Comparison of ENCODE assay signal across 11 cellular contexts in the genomic region with DNA sequence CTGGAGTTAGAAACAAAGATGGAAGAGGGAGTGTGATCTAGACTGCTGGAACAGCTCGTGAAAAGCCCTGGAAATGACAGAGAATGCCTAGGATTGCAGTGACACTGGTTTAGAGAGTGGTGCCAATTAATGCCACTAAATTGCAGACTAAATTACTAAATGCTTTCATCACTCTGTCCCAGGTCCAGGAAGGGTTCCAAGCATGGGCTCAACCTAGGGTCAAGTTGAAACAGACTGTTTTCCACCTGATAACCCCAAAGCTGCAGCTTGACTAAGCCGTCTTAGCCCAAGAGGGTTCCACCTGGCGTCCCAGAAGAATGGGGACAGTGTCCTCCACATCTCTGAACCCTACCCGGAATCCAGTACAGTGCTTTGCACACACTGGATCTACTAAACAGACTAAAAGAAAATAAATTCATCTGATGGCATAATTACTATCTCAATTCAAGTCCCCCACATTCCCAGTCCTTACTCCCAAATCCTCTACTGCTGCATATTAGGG. TPM values are rescaled to one million over a fixed set of nuclear protein-coding genes. Genes with fewer than 3 reads are reported as not detected.
DNase-seq lines count a peak whose midpoint lies in the region; ATAC-seq and TF ChIP-seq lines count a peak whose summit lies in the region.
"Had no signal": no experiment of that assay in that cellular context is flagged by ENCODE, and none has a peak within 500 bp of the region (broad histone marks: within the 10 kb centered on the region; RNA-seq: fewer than 3 reads in every experiment).

No MANE protein-coding gene starts in this region.

- TF ChIP-seq EP300 in stomach (IDR thresholded peaks at IDR 0.05) = no peak

- no peaks in the 10 kb centered on the region for H3K9me3 Mint-ChIP-seq in T-helper 1 cell treated with Interleukin-12 subunit alpha and Interleukin-12 subunit beta and Interleukin-4 antibody, amounts not matched to agents 30 μg/mL and 1 μg/mL, for 36 hours
- H3K9me3 Mint-ChIP-seq in activated T-helper 2 cell treated with anti-CD3 and anti-CD28 coated beads, Interferon-gamma antibody, Interleukin-2, Interleukin-4, amounts not matched to agents 10 μg/mL and 5 μg/mL and 100 μg/mL, durations not matched to agents 14 hours and 24 hours and 36 hours = no peaks in the 10 kb centered on the region

- H3K36me3 ChIP-seq in right lobe of liver = no peaks in the 10 kb centered on the region
- H3K36me3 ChIP-seq in stomach = no peaks in the 10 kb centered on the region

- no peak for TF ChIP-seq POLR2A in right lobe of liver (IDR thresholded peaks at IDR 0.05)
- no peak for TF ChIP-seq POLR2A in stomach (IDR thresholded peaks at IDR 0.05)

- intact Hi-C loops in activated T-helper 2 cell treated with anti-CD3 and anti-CD28 coated beads, Interferon-gamma antibody, Interleukin-2, Interleukin-4, amounts not matched to agents 10 μg/mL and 5 μg/mL and 100 μg/mL, durations not matched to agents 14 hours and 24 hours and 36 hours (cut with micrococcal nuclease) = loop anchor here (5.0 to 10.0 kb wide), 4 partner anchors 159 to 1281 kb away; partner anchors contain the start of gene CD82
- intact Hi-C loops in right lobe of liver (cut with DNase I) (no loop called here), stomach (cut with DNase I; ENCODE audit: low total_unique reads) (no loop called here)

- peaks cover 4% of the 10 kb centered on the region for H3K36me3 Mint-ChIP-seq in T-helper 1 cell treated with Interleukin-12 subunit alpha and Interleukin-12 subunit beta and Interleukin-4 antibody, amounts not matched to agents 30 μg/mL and 1 μg/mL, for 36 hours (ENCODE audit: low read depth)
- peaks cover 11% of the 10 kb centered on the region for H3K36me3 Mint-ChIP-seq in activated T-helper 2 cell treated with anti-CD3 and anti-CD28 coated beads, Interferon-gamma antibody, Interleukin-2, Interleukin-4, amounts not matched to agents 10 μg/mL and 5 μg/mL and 100 μg/mL, durations not matched to agents 14 hours and 24 hours and 36 hours (ENCODE audit: low read depth)

- H3K27ac Mint-ChIP-seq in T-helper 1 cell treated with Interleukin-12 subunit alpha and Interleukin-12 subunit beta and Interleukin-4 antibody, amounts not matched to agents 30 μg/mL and 1 μg/mL, for 36 hours = peak overlapping the region; percentile 79
- peak overlapping the region; percentile 87 for H3K27ac Mint-ChIP-seq in activated T-helper 2 cell treated with anti-CD3 and anti-CD28 coated beads, Interferon-gamma antibody, Interleukin-2, Interleukin-4, amounts not matched to agents 10 μg/mL and 5 μg/mL and 100 μg/mL, durations not matched to agents 14 hours and 24 hours and 36 hours

- H3K4me3 Mint-ChIP-seq in T-helper 1 cell treated with Interleukin-12 subunit alpha and Interleukin-12 subunit beta and Interleukin-4 antibody, amounts not matched to agents 30 μg/mL and 1 μg/mL, for 36 hours = peak overlapping the region; percentile 81
- peak overlapping the region; percentile 84 for H3K4me3 Mint-ChIP-seq in activated T-helper 2 cell treated with anti-CD3 and anti-CD28 coated beads, Interferon-gamma antibody, Interleukin-2, Interleukin-4, amounts not matched to agents 10 μg/mL and 5 μg/mL and 100 μg/mL, durations not matched to agents 14 hours and 24 hours and 36 hours (ENCODE audit: low read depth)

- DNase-seq in T-helper 1 cell (no peak), right lobe of liver (no peak), stomach (no peak)
- no peak for DNase-seq in activated T-helper 2 cell treated with anti-CD3 and anti-CD28 coated beads, Interferon-gamma antibody, Interleukin-2, Interleukin-4, amounts not matched to agents 10 μg/mL and 5 μg/mL and 100 μg/mL, durations not matched to agents 14 hours and 24 hours and 36 hours (ENCODE audit: low spot score)
- DNase-seq: NCI-H2107, T-helper 9 cell had no signal

- peak overlapping the region; percentile 72 to 93 (median 79) for H3K27ac ChIP-seq in right lobe of liver
- peak overlapping the region; percentile 88 to 97 (median 95) for H3K27ac ChIP-seq in stomach
- H3K27ac ChIP-seq: A549 had no signal

- H3K9me3 ChIP-seq in right lobe of liver (no peaks in the 10 kb centered on the region), stomach (no peaks in the 10 kb centered on the region)
- H3K9me3 ChIP-seq: A549 had no signal

- WGBS in right lobe of liver (ENCODE audit: insufficient coverage, low coverage, low lambda C conversion rate, missing lambda C conversion rate) = 22% methylated on average over 4 of the region's 4 CpGs
- 78 to 83% (median 81%) methylated on average over 4 of the region's 4 CpGs for WGBS in stomach, 5 donors

- H3K4me1 Mint-ChIP-seq in T-helper 1 cell treated with Interleukin-12 subunit alpha and Interleukin-12 subunit beta and Interleukin-4 antibody, amounts not matched to agents 30 μg/mL and 1 μg/mL, for 36 hours (ENCODE audit: low read depth) = peaks cover 45% of the 10 kb centered on the region
- peaks cover 47% of the 10 kb centered on the region for H3K4me1 Mint-ChIP-seq in activated T-helper 2 cell treated with anti-CD3 and anti-CD28 coated beads, Interferon-gamma antibody, Interleukin-2, Interleukin-4, amounts not matched to agents 10 μg/mL and 5 μg/mL and 100 μg/mL, durations not matched to agents 14 hours and 24 hours and 36 hours (ENCODE audit: low read depth)

- no peak overlapping the region for H3K4me3 ChIP-seq in right lobe of liver
- no peak overlapping the region for H3K4me3 ChIP-seq in stomach

- no peaks in the 10 kb centered on the region for H3K27me3 ChIP-seq in right lobe of liver
- H3K27me3 ChIP-seq in stomach = no peaks in the 10 kb centered on the region

- H3K4me1 ChIP-seq in right lobe of liver = peaks cover 0 to 61% (median 19%) of the 10 kb centered on the region in 4 donors
- peaks cover 34 to 62% (median 46%) of the 10 kb centered on the region in 4 donors for H3K4me1 ChIP-seq in stomach

- TF ChIP-seq CTCF in right lobe of liver (IDR thresholded peaks at IDR 0.05) = no peak
- no peak for TF ChIP-seq CTCF in stomach (IDR thresholded peaks at IDR 0.05)

- ATAC-seq in right lobe of liver = peak in 1 of 4 donors; percentile 0
- ATAC-seq in GM18868 (IDR thresholded peaks at IDR 0.05; ENCODE audit: unreplicated experiment) = no peak
- ATAC-seq in HG02588 (IDR thresholded peaks at IDR 0.05; ENCODE audit: unreplicated experiment) = no peak
- no peak for ATAC-seq in HG03159 (IDR thresholded peaks at IDR 0.05; ENCODE audit: unreplicated experiment)

- H3K27me3 Mint-ChIP-seq in T-helper 1 cell treated with Interleukin-12 subunit alpha and Interleukin-12 subunit beta and Interleukin-4 antibody, amounts not matched to agents 30 μg/mL and 1 μg/mL, for 36 hours (ENCODE audit: low read depth) = peaks cover 25% of the 10 kb centered on the region
- H3K27me3 Mint-ChIP-seq in activated T-helper 2 cell treated with anti-CD3 and anti-CD28 coated beads, Interferon-gamma antibody, Interleukin-2, Interleukin-4, amounts not matched to agents 10 μg/mL and 5 μg/mL and 100 μg/mL, durations not matched to agents 14 hours and 24 hours and 36 hours (ENCODE audit: low read depth) = peaks cover 12% of the 10 kb centered on the region

RNA-seq across cellular contexts. Expression of gene CRY2, which starts 1.1 kb away (rescaled TPM):
- 21.5 and 24.0 TPM in 2 replicates for total RNA-seq in activated T-helper 2 cell treated with anti-CD3 and anti-CD28 coated beads, Interferon-gamma antibody, Interleukin-2, Interleukin-4, amounts not matched to agents 10 μg/mL and 5 μg/mL and 100 μg/mL, durations not matched to agents 14 hours and 24 hours and 36 hours
- total RNA-seq in right lobe of liver (100 to 1,000 TPM in 1 of 6 experiments, 10 to 100 TPM in 5; 19.6 to 104 (median 31.5) TPM), stomach (10 to 100 TPM; 20.4 to 45.9 (median 38.4) TPM)
- polyA plus RNA-seq in stomach = 10 to 100 TPM in 1 of 3 donors, 1 to 10 TPM in 2; 8.2 to 13.3 (median 9.8) TPM

RNA-seq across cellular contexts. Expression of gene MAPK8IP1, which starts 39.2 kb away (rescaled TPM):
- total RNA-seq in activated T-helper 2 cell treated with anti-CD3 and anti-CD28 coated beads, Interferon-gamma antibody, Interleukin-2, Interleukin-4, amounts not matched to agents 10 μg/mL and 5 μg/mL and 100 μg/mL, durations not matched to agents 14 hours and 24 hours and 36 hours = 0.46 and 0.66 TPM in 2 replicates
- 1 to 10 TPM; 1.7 to 6.2 (median 2.6) TPM for total RNA-seq in right lobe of liver
- 1 to 10 TPM in 4 of 5 donors, not detected in 1; 2.9 to 8.0 (median 6.2) TPM for total RNA-seq in stomach
- polyA plus RNA-seq in stomach = 1 to 10 TPM; 4.9 to 8.3 (median 7.6) TPM

RNA-seq across cellular contexts. Expression of gene SLC35C1, which starts 41.3 kb away (rescaled TPM):
- total RNA-seq in activated T-helper 2 cell treated with anti-CD3 and anti-CD28 coated beads, Interferon-gamma antibody, Interleukin-2, Interleukin-4, amounts not matched to agents 10 μg/mL and 5 μg/mL and 100 μg/mL, durations not matched to agents 14 hours and 24 hours and 36 hours = 17.1 and 18.1 TPM in 2 replicates
- total RNA-seq in right lobe of liver (100 to 1,000 TPM in 3 of 6 experiments, 10 to 100 TPM in 3; 11.6 to 134 (median 83.9) TPM), stomach (10 to 100 TPM in 2 of 5 donors, 1 to 10 TPM in 3; 7.6 to 21.4 (median 9.9) TPM)
- 10 to 100 TPM in 1 of 3 donors, 1 to 10 TPM in 2; 8.4 to 12.7 (median 9.0) TPM for polyA plus RNA-seq in stomach
